1 cellular context compared by ENCODE assay signal in the genomic region with DNA sequence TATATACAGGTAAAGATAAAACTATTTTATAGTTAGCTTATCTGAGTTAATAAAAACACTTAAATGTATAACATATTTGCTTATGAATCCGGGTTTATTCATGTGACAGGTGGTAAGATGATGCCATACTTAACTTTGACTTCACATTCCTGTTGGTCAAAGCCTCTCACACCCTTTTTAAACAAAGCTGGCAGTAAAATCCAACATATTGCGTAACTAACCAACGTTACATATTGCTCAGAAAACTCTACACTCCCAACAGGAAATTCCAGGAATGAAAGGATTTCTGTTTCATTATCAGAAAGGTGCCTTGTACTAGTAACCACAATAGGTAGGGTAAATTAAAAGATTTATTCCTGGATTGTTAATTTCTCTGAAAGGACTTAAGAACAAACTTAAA.
TF ChIP-seq lines count a peak whose summit lies in the region.

No MANE protein-coding gene starts in this region.

TF ChIP-seq in HepG2, 621 proteins besides CTCF, POLR2A, EP300 and RAD21 (continued from another document):
- TF ChIP-seq, protein P1, sequence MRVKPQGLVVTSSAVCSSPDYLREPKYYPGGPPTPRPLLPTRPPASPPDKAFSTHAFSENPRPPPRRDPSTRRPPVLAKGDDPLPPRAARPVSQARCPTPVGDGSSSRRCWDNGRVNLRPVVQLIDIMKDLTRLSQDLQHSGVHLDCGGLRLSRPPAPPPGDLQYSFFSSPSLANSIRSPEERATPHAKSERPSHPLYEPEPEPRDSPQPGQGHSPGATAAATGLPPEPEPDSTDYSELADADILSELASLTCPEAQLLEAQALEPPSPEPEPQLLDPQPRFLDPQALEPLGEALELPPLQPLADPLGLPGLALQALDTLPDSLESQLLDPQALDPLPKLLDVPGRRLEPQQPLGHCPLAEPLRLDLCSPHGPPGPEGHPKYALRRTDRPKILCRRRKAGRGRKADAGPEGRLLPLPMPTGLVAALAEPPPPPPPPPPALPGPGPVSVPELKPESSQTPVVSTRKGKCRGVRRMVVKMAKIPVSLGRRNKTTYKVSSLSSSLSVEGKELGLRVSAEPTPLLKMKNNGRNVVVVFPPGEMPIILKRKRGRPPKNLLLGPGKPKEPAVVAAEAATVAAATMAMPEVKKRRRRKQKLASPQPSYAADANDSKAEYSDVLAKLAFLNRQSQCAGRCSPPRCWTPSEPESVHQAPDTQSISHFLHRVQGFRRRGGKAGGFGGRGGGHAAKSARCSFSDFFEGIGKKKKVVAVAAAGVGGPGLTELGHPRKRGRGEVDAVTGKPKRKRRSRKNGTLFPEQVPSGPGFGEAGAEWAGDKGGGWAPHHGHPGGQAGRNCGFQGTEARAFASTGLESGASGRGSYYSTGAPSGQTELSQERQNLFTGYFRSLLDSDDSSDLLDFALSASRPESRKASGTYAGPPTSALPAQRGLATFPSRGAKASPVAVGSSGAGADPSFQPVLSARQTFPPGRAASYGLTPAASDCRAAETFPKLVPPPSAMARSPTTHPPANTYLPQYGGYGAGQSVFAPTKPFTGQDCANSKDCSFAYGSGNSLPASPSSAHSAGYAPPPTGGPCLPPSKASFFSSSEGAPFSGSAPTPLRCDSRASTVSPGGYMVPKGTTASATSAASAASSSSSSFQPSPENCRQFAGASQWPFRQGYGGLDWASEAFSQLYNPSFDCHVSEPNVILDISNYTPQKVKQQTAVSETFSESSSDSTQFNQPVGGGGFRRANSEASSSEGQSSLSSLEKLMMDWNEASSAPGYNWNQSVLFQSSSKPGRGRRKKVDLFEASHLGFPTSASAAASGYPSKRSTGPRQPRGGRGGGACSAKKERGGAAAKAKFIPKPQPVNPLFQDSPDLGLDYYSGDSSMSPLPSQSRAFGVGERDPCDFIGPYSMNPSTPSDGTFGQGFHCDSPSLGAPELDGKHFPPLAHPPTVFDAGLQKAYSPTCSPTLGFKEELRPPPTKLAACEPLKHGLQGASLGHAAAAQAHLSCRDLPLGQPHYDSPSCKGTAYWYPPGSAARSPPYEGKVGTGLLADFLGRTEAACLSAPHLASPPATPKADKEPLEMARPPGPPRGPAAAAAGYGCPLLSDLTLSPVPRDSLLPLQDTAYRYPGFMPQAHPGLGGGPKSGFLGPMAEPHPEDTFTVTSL (CRISPR knock-in tag; IDR thresholded peaks at IDR 0.05; ENCODE audit: borderline replicate concordance): peak; percentile 77; the same call in 1 of the 2 replicates
- TF ChIP-seq ZFP90 (CRISPR knock-in tag; IDR thresholded peaks at IDR 0.05; ENCODE audit: borderline replicate concordance) (no peak), NR2F6 (IDR thresholded peaks at IDR 0.05) (peak; percentile 19; the same call in 1 of the 2 replicates), NR2F6 (CRISPR knock-in tag; IDR thresholded peaks at IDR 0.05) (no peak), PPARG (CRISPR knock-in tag; conservative IDR thresholded peaks at IDR 0.05) (0 out of 2 replicates have a peak, but pooled peaks have one; percentile 20), FOXA1 (IDR thresholded peaks at IDR 0.05) (no peak), FOXA1 (CRISPR knock-in tag; IDR thresholded peaks at IDR 0.05) (peak; percentile 17; the same call in 1 of the 2 replicates), GATAD2A (CRISPR knock-in tag; IDR thresholded peaks at IDR 0.05) (peak; percentile 81), PHF21A (CRISPR knock-in tag; IDR thresholded peaks at IDR 0.05) (peak; percentile 41; the same call in 1 of the 2 replicates)
